12 cellular contexts compared by ENCODE assay signal in the genomic region with DNA sequence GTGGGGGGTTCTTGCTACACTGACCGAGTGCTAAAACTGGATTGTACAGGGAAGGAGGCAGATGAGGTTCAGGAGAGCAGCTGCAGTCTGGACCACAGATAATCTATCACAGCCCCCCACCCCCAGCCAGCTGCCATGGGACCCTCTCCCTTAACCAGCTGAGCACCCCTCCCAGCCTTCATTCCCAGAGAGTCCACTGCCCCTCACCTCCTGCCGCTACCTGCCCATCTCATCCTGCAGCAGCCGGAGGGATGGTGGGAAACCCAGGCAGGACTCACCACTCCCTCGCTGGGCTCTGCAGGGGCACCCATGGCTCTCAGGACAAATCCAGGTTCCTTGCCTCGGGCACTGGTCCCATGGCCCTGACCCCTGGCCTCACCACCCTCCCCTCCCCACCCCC.
"Had no signal": no experiment of that assay in that cellular context is flagged by ENCODE, and none has a peak within 500 bp of the region (broad histone marks: within the 10 kb centered on the region; RNA-seq: fewer than 3 reads in every experiment).

No MANE protein-coding gene starts in this region.

- H3K27me3 Mint-ChIP-seq: activated CD8-positive, alpha-beta T cell treated with anti-CD3 and anti-CD28 coated beads for 36 hours; stimulated activated naive CD8-positive, alpha-beta T cell treated with anti-CD3 and anti-CD28 coated beads, Interleukin-15, Interleukin-2, amounts not matched to agents 100 ng/mL and 50 ng/mL, for 24 hours had no signal

- H3K36me3 Mint-ChIP-seq: activated naive CD4-positive, alpha-beta T cell treated with anti-CD3 and anti-CD28 coated beads, Interleukin-2, amount 50 U/mL, for 72 hours had no signal

- ATAC-seq: activated CD8-positive, alpha-beta T cell treated with anti-CD3 and anti-CD28 coated beads for 36 hours; activated naive CD4-positive, alpha-beta T cell treated with anti-CD3 and anti-CD28 coated beads, Interleukin-2, amount 50 U/mL, for 72 hours; foreskin keratinocyte; psoas muscle had no signal

- FAIRE-seq: endothelial cell of umbilical vein, keratinocyte had no signal

- H3K4me3 Mint-ChIP-seq: activated CD8-positive, alpha-beta T cell treated with anti-CD3 and anti-CD28 coated beads for 36 hours; stimulated activated naive CD8-positive, alpha-beta T cell treated with anti-CD3 and anti-CD28 coated beads, Interleukin-15, Interleukin-2, amounts not matched to agents 100 ng/mL and 50 ng/mL, for 24 hours had no signal

- H3K9me3 Mint-ChIP-seq: activated CD8-positive, alpha-beta T cell treated with anti-CD3 and anti-CD28 coated beads for 36 hours; activated naive CD4-positive, alpha-beta T cell treated with anti-CD3 and anti-CD28 coated beads, Interleukin-2, amount 50 U/mL, for 72 hours; stimulated activated naive CD8-positive, alpha-beta T cell treated with anti-CD3 and anti-CD28 coated beads, Interleukin-15, Interleukin-2, amounts not matched to agents 100 ng/mL and 50 ng/mL, for 24 hours had no signal

- DNase-seq: activated CD8-positive, alpha-beta T cell treated with anti-CD3 and anti-CD28 coated beads for 36 hours; activated T-cell treated with anti-CD3 and anti-CD28 coated beads for 4 hours; amygdala; brain microvascular endothelial cell; foreskin keratinocyte; left ventricle myocardium inferior; psoas muscle; T-helper 9 cell had no signal

- H3K27ac Mint-ChIP-seq: activated CD8-positive, alpha-beta T cell treated with anti-CD3 and anti-CD28 coated beads for 36 hours; activated naive CD4-positive, alpha-beta T cell treated with anti-CD3 and anti-CD28 coated beads, Interleukin-2, amount 50 U/mL, for 72 hours; stimulated activated naive CD8-positive, alpha-beta T cell treated with anti-CD3 and anti-CD28 coated beads, Interleukin-15, Interleukin-2, amounts not matched to agents 100 ng/mL and 50 ng/mL, for 24 hours had no signal
